Comparison of ENCODE assay signal across 32 cellular contexts in the genomic region with DNA sequence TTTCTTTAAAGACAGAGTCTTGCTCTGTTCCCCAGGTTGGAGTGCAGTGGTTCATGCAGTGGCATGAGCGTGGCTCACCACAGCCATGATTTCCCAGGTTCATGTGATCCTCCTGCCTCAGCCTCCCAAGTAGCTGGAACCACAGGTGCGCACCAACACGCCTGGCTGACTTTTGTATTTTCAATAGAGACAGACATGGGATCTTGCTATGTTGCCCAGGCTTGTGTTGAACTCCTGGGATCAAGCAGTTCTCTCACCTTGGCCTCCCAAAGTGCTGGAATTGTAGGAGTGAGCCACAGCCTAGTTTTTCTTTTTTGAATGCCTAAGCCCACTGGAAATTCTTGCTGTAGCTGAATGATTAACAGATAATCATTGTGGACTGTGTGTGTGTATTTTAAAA.
A peak's percentile ranks its signal among the peaks of the same experiment; 100 is the strongest.
DNase-seq lines count a peak whose midpoint lies in the region; ATAC-seq, FAIRE-seq and TF ChIP-seq lines count a peak whose summit lies in the region.
"Had no signal": no experiment of that assay in that cellular context is flagged by ENCODE, and none has a peak within 500 bp of the region (broad histone marks: within the 10 kb centered on the region; RNA-seq: fewer than 3 reads in every experiment).

No MANE protein-coding gene starts in this region.

- H3K4me3 ChIP-seq in HepG2 (replicated peaks in 1 of 3; ENCODE audit: insufficient read depth in 1 of 3, low read depth in 2 of 3, low read length in 3 of 3) (no peak overlapping the region), right lobe of liver (no peak overlapping the region), K562 (no peak overlapping the region), tibial artery (no peak overlapping the region), ascending aorta (no peak overlapping the region), pancreas (no peak overlapping the region)
- H3K4me3 ChIP-seq: A549; BLaER1; BLaER1 treated with 17β-estradiol and CSF1 and Interleukin-3, amounts not matched to agents 10 nM and 100 nM had no signal

- no peaks in the 10 kb centered on the region for H4K20me1 ChIP-seq in HepG2 (ENCODE audit: insufficient read depth, low read length)
- H4K20me1 ChIP-seq in K562 (replicated peaks; ENCODE audit: control insufficient read depth, insufficient read depth, low read length) = no peaks in the 10 kb centered on the region
- H4K20me1 ChIP-seq: BLaER1; BLaER1 treated with 17β-estradiol and CSF1 and Interleukin-3, amounts not matched to agents 10 nM and 100 nM had no signal

- DNase-seq in HepG2 (ENCODE audit: low spot score) (no peak), right lobe of liver (no peak), K562 (ENCODE audit: extremely low read depth in 1 of 4, low spot score in 3 of 4) (no peak), tibial artery (no peak), ascending aorta (ENCODE audit: low spot score in 2 of 2) (no peak), pancreas (no peak)
- DNase-seq: 8988T; ACHN; AML-193; BE2C; C1 segment of cervical spinal cord; Caco-2; Calu3; CD4-positive, alpha-beta memory T cell; CD4-positive, alpha-beta T cell; CD4-positive, CD25-positive, alpha-beta regulatory T cell; CD8-positive, alpha-beta memory T cell; CD8-positive, alpha-beta T cell; COR-L47; DMS 273 treated with DMSO at 0.1 percent for 48 hours; DMS153; DMS53; DMS79; DMS79 treated with DMSO at 0.1 percent for 48 hours; DND-41; EL had no signal

- no peaks in the 10 kb centered on the region; a peak in 1 of 5 replicates for H3K27me3 ChIP-seq in HepG2 (ENCODE audit: control insufficient read depth in 1 of 2, insufficient read depth in 2 of 2, low read length in 2 of 2)
- H3K27me3 ChIP-seq in right lobe of liver = no peaks in the 10 kb centered on the region
- H3K27me3 ChIP-seq in K562 (ENCODE audit: control insufficient read depth in 2 of 2, insufficient read depth in 2 of 2, low read length in 2 of 2) = no peaks in the 10 kb centered on the region
- no peaks in the 10 kb centered on the region for H3K27me3 ChIP-seq in tibial artery
- H3K27me3 ChIP-seq in ascending aorta = no peaks in the 10 kb centered on the region
- no peaks in the 10 kb centered on the region for H3K27me3 ChIP-seq in pancreas
- H3K27me3 ChIP-seq: BE2C; BLaER1; BLaER1 treated with 17β-estradiol and CSF1 and Interleukin-3, amounts not matched to agents 10 nM and 100 nM had no signal

- CTCF ChIA-PET in HepG2 (lab: Yijun Ruan, JAX; ENCODE audit: low intra/inter-chr PET ratio, low total read pairs) = no interaction called here
- CTCF ChIA-PET in K562 (lab: Yijun Ruan, JAX; ENCODE audit: low intra/inter-chr PET ratio) = no interaction called here

- H3K4me1 ChIP-seq in HepG2 (ENCODE audit: insufficient read depth, low read length) (no peaks in the 10 kb centered on the region), right lobe of liver (no peaks in the 10 kb centered on the region), K562 (replicated peaks in 1 of 2; ENCODE audit: control insufficient read depth in 2 of 2, insufficient read depth in 2 of 2, low read length in 2 of 2) (no peaks in the 10 kb centered on the region), tibial artery (peaks cover 0 to 60% (median 14%) of the 10 kb centered on the region in 4 donors), ascending aorta (peaks cover 0 to 18% of the 10 kb centered on the region in 2 donors), pancreas (no peaks in the 10 kb centered on the region)
- H3K4me1 ChIP-seq: A549, BE2C, Caco-2 had no signal

- intact Hi-C loops in HepG2 (cut with micrococcal nuclease; ENCODE audit: unreplicated experiment) (no loop called here), right lobe of liver (cut with DNase I) (no loop called here), K562 (cut with micrococcal nuclease) (no loop called here), tibial artery (cut with DNase I; ENCODE audit: low total_unique reads) (no loop called here), ascending aorta (cut with DNase I) (no loop called here), pancreas (cut with DNase I) (no loop called here)

- H3K27ac ChIP-seq in HepG2 (ENCODE audit: extremely low read length, insufficient read depth, low read length) (no peak overlapping the region), right lobe of liver (no peak overlapping the region), K562 (ENCODE audit: extremely low read depth, low read depth, low read length) (no peak overlapping the region), tibial artery (peak overlapping the region; percentile 48 to 70), ascending aorta (peak overlapping the region in 1 of 2 donors; percentile 1), pancreas (no peak overlapping the region)
- H3K27ac ChIP-seq: 22Rv1; A549; BLaER1; BLaER1 treated with 17β-estradiol and CSF1 and Interleukin-3, amounts not matched to agents 10 nM and 100 nM; C4-2B had no signal

- H3K9me3 ChIP-seq in HepG2 (ENCODE audit: low read length) (no peaks in the 10 kb centered on the region), right lobe of liver (no peaks in the 10 kb centered on the region), K562 (replicated peaks; ENCODE audit: control insufficient read depth, insufficient read depth, low read depth, low read length) (no peaks in the 10 kb centered on the region), tibial artery (no peaks in the 10 kb centered on the region), ascending aorta (no peaks in the 10 kb centered on the region), pancreas (no peaks in the 10 kb centered on the region)
- H3K9me3 ChIP-seq: A549, BE2C, BLaER1, Caco-2 had no signal

- H3K79me2 ChIP-seq in HepG2 (ENCODE audit: insufficient read depth, low read length) = no peaks in the 10 kb centered on the region
- H3K79me2 ChIP-seq in K562 (ENCODE audit: control insufficient read depth, insufficient read depth, low read length) = no peaks in the 10 kb centered on the region; the same call in 2 of the 3 replicates

- no peak for TF ChIP-seq EP300 in HepG2 (IDR thresholded peaks at IDR 0.05; ENCODE audit: low read depth in 2 of 2, low read length in 2 of 2)
- no peak for TF ChIP-seq EP300 in HepG2 (CRISPR knock-in tag; IDR thresholded peaks at IDR 0.05; ENCODE audit: borderline replicate concordance)
- TF ChIP-seq EP300 in K562 (IDR thresholded peaks at IDR 0.05; ENCODE audit: low read length) = no peak

- POLR2A ChIA-PET in HepG2 (lab: Yijun Ruan, JAX) = no interaction called here
- POLR2A ChIA-PET in K562 (lab: Yijun Ruan, JAX) = interaction anchor here (1.1 kb wide), 1 partner anchor 9 kb away, joined by 4 read pairs; no protein-coding TSS in a partner anchor

- H3K36me3 ChIP-seq in HepG2 (replicated peaks in 1 of 2; ENCODE audit: control insufficient read depth in 1 of 2, insufficient read depth in 2 of 2, low read length in 2 of 2) (no peaks in the 10 kb centered on the region), right lobe of liver (no peaks in the 10 kb centered on the region), K562 (ENCODE audit: control insufficient read depth, insufficient read depth, low read length) (peaks cover 7% of the 10 kb centered on the region; the same call in 2 of the 3 replicates), tibial artery (no peaks in the 10 kb centered on the region), ascending aorta (no peaks in the 10 kb centered on the region), pancreas (no peaks in the 10 kb centered on the region)
- H3K36me3 ChIP-seq: BE2C had no signal

- H3K9ac ChIP-seq in HepG2 (ENCODE audit: insufficient read depth, low read depth, low read length) (no peak overlapping the region), K562 (ENCODE audit: insufficient read depth in 1 of 2, low read depth in 2 of 2, low read length in 2 of 2) (no peak overlapping the region)
- H3K9ac ChIP-seq: BLaER1; BLaER1 treated with 17β-estradiol and CSF1 and Interleukin-3, amounts not matched to agents 10 nM and 100 nM had no signal

- ATAC-seq in HepG2 (no peak), right lobe of liver (no peak), K562 (no peak), pancreas (no peak)
- ATAC-seq: A549; CD8-positive, alpha-beta T cell had no signal

- BruUV-seq in HepG2 (replicated peaks; lab: Mats Ljungman, UMichigan) (no TSS peak), K562 (replicated peaks; lab: Mats Ljungman, UMichigan) (no TSS peak)

- no peak for FAIRE-seq in HepG2 (lab: Jason Lieb, UNC)
- FAIRE-seq in K562 (lab: Jason Lieb, UNC) = no peak
- no peak for FAIRE-seq in pancreas (lab: Jason Lieb, UNC)
- FAIRE-seq: A204.1, A549 had no signal

- WGBS in HepG2 (ENCODE audit: low lambda C conversion rate) = 97% methylated on average over 3 of the region's 3 CpGs
- 80% methylated on average over 1 of the region's 3 CpGs for WGBS in right lobe of liver (ENCODE audit: insufficient coverage, low coverage, low lambda C conversion rate, missing lambda C conversion rate)
- WGBS in K562 (ENCODE audit: insufficient coverage, low coverage, missing lambda C conversion rate) = 95% methylated on average over 3 of the region's 3 CpGs
- 98% methylated on average over 3 of the region's 3 CpGs for WGBS in pancreas, 2 donors

- no peaks in the 10 kb centered on the region for H3K9me1 ChIP-seq in K562 (ENCODE audit: control insufficient read depth, insufficient read depth, low read length)

- TF ChIP-seq CTCF in HepG2 (CRISPR knock-in tag; IDR thresholded peaks at IDR 0.05) = no peak
- no peak for TF ChIP-seq CTCF in right lobe of liver (IDR thresholded peaks at IDR 0.05)
- no peak for TF ChIP-seq CTCF in K562 (IDR thresholded peaks at IDR 0.05 in 2 of 3, conservative IDR thresholded peaks at IDR 0.05 in 1 of 3; ENCODE audit: insufficient read depth in 2 of 3, low read depth in 1 of 3, low read length in 3 of 3)
- TF ChIP-seq CTCF in tibial artery (IDR thresholded peaks at IDR 0.05) = no peak
- no peak for TF ChIP-seq CTCF in ascending aorta (IDR thresholded peaks at IDR 0.05)
- TF ChIP-seq CTCF in pancreas (IDR thresholded peaks at IDR 0.05) = no peak

- H3K4me2 ChIP-seq in HepG2 (ENCODE audit: low read depth, low read length) (no peak overlapping the region), K562 (ENCODE audit: insufficient read depth, low read length) (no peak overlapping the region)
- H3K4me2 ChIP-seq: A549; BLaER1; BLaER1 treated with 17β-estradiol and CSF1 and Interleukin-3, amounts not matched to agents 10 nM and 100 nM had no signal

- in situ Hi-C loops in HepG2 (cut with HindIII; ENCODE audit: extremely low pct_ligation_motif_present, low pct_unique_long_range_greater_than_20kb) = no loop called here
- in situ Hi-C loops in K562 (cut with MboI) = no loop called here

- TF ChIP-seq POLR2A in HepG2 (IDR thresholded peaks at IDR 0.05; ENCODE audit: insufficient read depth in 1 of 2, low read depth in 2 of 2, low read length in 2 of 2) = no peak
- TF ChIP-seq POLR2A in right lobe of liver (IDR thresholded peaks at IDR 0.05) = no peak
- no peak for TF ChIP-seq POLR2A in K562 (conservative IDR thresholded peaks at IDR 0.05)

- no peak for TF ChIP-seq RAD21 in HepG2 (CRISPR knock-in tag; IDR thresholded peaks at IDR 0.05)
- no peak for TF ChIP-seq RAD21 in K562 (CRISPR knock-in tag; conservative IDR thresholded peaks at IDR 0.05 in 1 of 2, IDR thresholded peaks at IDR 0.05 in 1 of 2)

- H2AFZ ChIP-seq in HepG2 (ENCODE audit: low read length) (no peak overlapping the region), K562 (ENCODE audit: low read depth, low read length) (no peak overlapping the region)

TF ChIP-seq in HepG2, 621 proteins besides CTCF, POLR2A, EP300 and RAD21 (continues in another document):
- TF ChIP-seq ZNF652 (CRISPR knock-in tag; IDR thresholded peaks at IDR 0.05; ENCODE audit: borderline replicate concordance, low read depth) = no peak

TF ChIP-seq in K562, 482 proteins besides CTCF, POLR2A, EP300 and RAD21 (continues in another document):
- TF ChIP-seq GTF2A2 (tag; IDR thresholded peaks at IDR 0.05) = no peak

Comparison
In these comparisons a context has a peak if more than half of its experiments do, and no peak if none do; other contexts are left out.
1. H3K27ac ChIP-seq: peak in tibial artery (2 of 2); none in HepG2 (single experiment), right lobe of liver (0 of 3), K562 (single experiment) and pancreas (0 of 4).
2. Of the 241 proteins assayed by ChIP-seq in both HepG2 and K562: peak only in HepG2: none; only in K562: none; in both: ZNF121; in neither: 240.